ENCODE assay signal across 9 cellular contexts in the genomic region with DNA sequence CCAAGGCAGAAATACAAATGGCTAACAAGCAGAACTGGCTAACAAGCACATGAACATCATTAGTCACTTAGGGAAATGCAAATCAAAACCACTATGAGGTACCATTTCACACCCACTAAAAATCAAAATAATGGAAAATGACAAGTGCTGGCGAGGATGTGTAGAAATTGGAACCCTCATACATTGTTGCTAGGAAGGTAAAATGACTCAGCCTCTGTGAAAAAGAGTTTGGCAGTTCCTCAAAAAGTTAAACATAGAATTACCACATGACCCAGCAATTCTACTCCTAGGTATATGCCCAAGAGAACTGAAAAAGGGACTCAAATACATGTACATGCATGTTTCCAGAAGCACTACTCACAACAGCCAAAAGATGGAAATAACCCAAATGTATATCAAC. TPM values are rescaled to one million over a fixed set of nuclear protein-coding genes. Genes with fewer than 3 reads are reported as not detected.
A peak's percentile ranks its signal among the peaks of the same experiment; 100 is the strongest.
DNase-seq lines count a peak whose midpoint lies in the region; ATAC-seq and TF ChIP-seq lines count a peak whose summit lies in the region.
"Had no signal": no experiment of that assay in that cellular context is flagged by ENCODE, and none has a peak within 500 bp of the region (broad histone marks: within the 10 kb centered on the region; RNA-seq: fewer than 3 reads in every experiment).

No MANE protein-coding gene starts in this region.

- no peaks in the 10 kb centered on the region for H3K9me1 ChIP-seq in IMR-90 (ENCODE audit: insufficient read depth, low read length)

- H3K27ac Mint-ChIP-seq in activated CD4-positive, alpha-beta T cell treated with anti-CD3 and anti-CD28 coated beads, Interleukin-2, amount 10 ng/mL, durations not matched to agents 24 days and 14 days = peak overlapping the region; percentile 88
- peak overlapping the region; percentile 73 for H3K27ac Mint-ChIP-seq in activated naive CD8-positive, alpha-beta T cell treated with anti-CD3 and anti-CD28 coated beads, Interleukin-2, amount 50 U/mL, for 24 hours
- H3K27ac Mint-ChIP-seq in mesothelial cell of epicardium = no peak overlapping the region

- no peak overlapping the region for H3K56ac ChIP-seq in IMR-90 (ENCODE audit: extremely low read depth, insufficient read depth, low read length)

- TF ChIP-seq EP300 in esophagus muscularis mucosa (IDR thresholded peaks at IDR 0.05) = no peak

- POLR2A ChIA-PET in IMR-90 (lab: Charles Lee; ENCODE audit: unreplicated experiment) = no interaction called here

- no peaks in the 10 kb centered on the region for H4K20me1 ChIP-seq in IMR-90 (ENCODE audit: insufficient read depth, low read length)

- no peak overlapping the region for H3K4ac ChIP-seq in IMR-90 (ENCODE audit: low read depth, low read length)

- no peak overlapping the region for H2AK9ac ChIP-seq in IMR-90 (replicated peaks; ENCODE audit: low read depth, low read length, poor library complexity)

- dilution Hi-C loops in IMR-90 (cut with HindIII; ENCODE audit: low sequenced_read_pairs, unreplicated experiment) = no loop called here

- peak overlapping the region; percentile 10 for H3K4me3 Mint-ChIP-seq in activated CD4-positive, alpha-beta T cell treated with anti-CD3 and anti-CD28 coated beads, Interleukin-2, amount 10 ng/mL, durations not matched to agents 24 days and 14 days
- H3K4me3 Mint-ChIP-seq in activated naive CD8-positive, alpha-beta T cell treated with anti-CD3 and anti-CD28 coated beads, Interleukin-2, amount 50 U/mL, for 24 hours = no peak overlapping the region
- no peak overlapping the region for H3K4me3 Mint-ChIP-seq in mesothelial cell of epicardium

- H3K4me3 ChIP-seq in IMR-90 (ENCODE audit: insufficient read depth, low read depth, low read length) (no peak overlapping the region), esophagus muscularis mucosa (no peak overlapping the region)
- H3K4me3 ChIP-seq: SK-N-MC had no signal

- peaks cover 12% of the 10 kb centered on the region for H3K4me1 Mint-ChIP-seq in activated CD4-positive, alpha-beta T cell treated with anti-CD3 and anti-CD28 coated beads, Interleukin-2, amount 10 ng/mL, durations not matched to agents 24 days and 14 days
- H3K4me1 Mint-ChIP-seq in activated naive CD8-positive, alpha-beta T cell treated with anti-CD3 and anti-CD28 coated beads, Interleukin-2, amount 50 U/mL, for 24 hours = peaks cover 37% of the 10 kb centered on the region
- peaks cover 2% of the 10 kb centered on the region for H3K4me1 Mint-ChIP-seq in mesothelial cell of epicardium

- no peak for TF ChIP-seq RAD21 in IMR-90 (IDR thresholded peaks at IDR 0.05; ENCODE audit: low read length)

- no peaks in the 10 kb centered on the region; a peak in 1 of 4 replicates for H3K79me1 ChIP-seq in IMR-90 (ENCODE audit: low read depth in 1 of 2, low read length in 2 of 2)

- no peaks in the 10 kb centered on the region for H3K27me3 ChIP-seq in IMR-90 (ENCODE audit: control insufficient read depth, insufficient read depth, low read length)
- H3K27me3 ChIP-seq in esophagus muscularis mucosa = no peaks in the 10 kb centered on the region

- H3K9ac ChIP-seq in IMR-90 (ENCODE audit: low read depth, low read length) = no peak overlapping the region

- no peaks in the 10 kb centered on the region for H3K4me1 ChIP-seq in IMR-90 (ENCODE audit: control insufficient read depth, insufficient read depth, low read length)
- H3K4me1 ChIP-seq in esophagus muscularis mucosa = peaks cover 0 to 6% (median 0%) of the 10 kb centered on the region in 4 donors

- H2BK15ac ChIP-seq in IMR-90 (ENCODE audit: low read depth, low read length) = no peak overlapping the region

- TF ChIP-seq CTCF in IMR-90 (conservative IDR thresholded peaks at IDR 0.05; ENCODE audit: low read depth, low read length) (no peak), esophagus muscularis mucosa (IDR thresholded peaks at IDR 0.05) (no peak), mesothelial cell of epicardium (IDR thresholded peaks at IDR 0.05; ENCODE audit: unreplicated experiment) (no peak)

- DNase-seq in activated CD4-positive, alpha-beta T cell treated with anti-CD3 and anti-CD28 coated beads, Interleukin-2, amount 10 ng/mL, durations not matched to agents 24 days and 14 days = peak; percentile 59
- DNase-seq in activated CD4-positive, alpha-beta T cell treated with anti-CD3 and anti-CD28 coated beads for 1 hour = no peak
- DNase-seq in IMR-90 (peak; percentile 74), putamen (ENCODE audit: low spot score) (peak; percentile 50), esophagus muscularis mucosa (ENCODE audit: extremely low spot score) (no peak), mesothelial cell of epicardium (ENCODE audit: low spot score in 2 of 2, unreplicated experiment in 2 of 2) (no peak), NCI-H2196 (lab: John Stamatoyannopoulos, UW; ENCODE audit: unreplicated experiment) (no peak)
- no peak for DNase-seq in activated naive CD8-positive, alpha-beta T cell treated with anti-CD3 and anti-CD28 coated beads, Interleukin-2, amount 50 U/mL, for 24 hours

- no peak overlapping the region for H2BK5ac ChIP-seq in IMR-90 (ENCODE audit: low read depth, low read length, poor library complexity, severe bottlenecking)

- no CpG with 5 or more reads among the region's 1 CpG for WGBS in IMR-90 (ENCODE audit: extremely low coverage in 2 of 2, insufficient read length in 1 of 2), 2 experiments
- WGBS in esophagus muscularis mucosa = 46% methylated on average over 1 of the region's 1 CpG

- H3K27me3 Mint-ChIP-seq in activated CD4-positive, alpha-beta T cell treated with anti-CD3 and anti-CD28 coated beads, Interleukin-2, amount 10 ng/mL, durations not matched to agents 24 days and 14 days = no peaks in the 10 kb centered on the region
- no peaks in the 10 kb centered on the region for H3K27me3 Mint-ChIP-seq in activated naive CD8-positive, alpha-beta T cell treated with anti-CD3 and anti-CD28 coated beads, Interleukin-2, amount 50 U/mL, for 24 hours
- H3K27me3 Mint-ChIP-seq in mesothelial cell of epicardium (ENCODE audit: low read depth) = no peaks in the 10 kb centered on the region

- no peak overlapping the region for H3K23ac ChIP-seq in IMR-90 (ENCODE audit: low read depth, low read length)

- no peaks in the 10 kb centered on the region for H3K9me3 ChIP-seq in IMR-90 (ENCODE audit: control insufficient read depth, insufficient read depth, low read length)
- no peaks in the 10 kb centered on the region for H3K9me3 ChIP-seq in esophagus muscularis mucosa

- no peak overlapping the region for H3K27ac ChIP-seq in IMR-90 (ENCODE audit: insufficient read depth, low read length)
- no peak overlapping the region for H3K27ac ChIP-seq in esophagus muscularis mucosa (replicated peaks in 1 of 4)
- H3K27ac ChIP-seq: SK-N-MC had no signal

- no peak overlapping the region for H4K5ac ChIP-seq in IMR-90 (ENCODE audit: low read depth, low read length)

- H2BK120ac ChIP-seq in IMR-90 (ENCODE audit: low read depth, low read length) = no peak overlapping the region

- H3K36me3 ChIP-seq in IMR-90 (ENCODE audit: control insufficient read depth, insufficient read depth, low read length) = peaks cover 4% of the 10 kb centered on the region; the same call in 1 of the 2 replicates
- peaks cover 0 to 25% (median 12%) of the 10 kb centered on the region in 4 donors for H3K36me3 ChIP-seq in esophagus muscularis mucosa

- no peak overlapping the region for H4K91ac ChIP-seq in IMR-90 (ENCODE audit: insufficient read depth, low read depth, low read length)

- peak; percentile 17 for ATAC-seq in IMR-90 (ENCODE audit: low read depth)
- ATAC-seq in activated naive CD8-positive, alpha-beta T cell treated with anti-CD3 and anti-CD28 coated beads, Interleukin-2, amount 50 U/mL, for 24 hours = peak; percentile 94

- H2AFZ ChIP-seq in IMR-90 (replicated peaks; ENCODE audit: low read length, poor library complexity) = no peak overlapping the region

- no peak overlapping the region for H3K4me2 ChIP-seq in IMR-90 (ENCODE audit: low read depth, low read length)

- no peak overlapping the region for H2BK20ac ChIP-seq in IMR-90 (ENCODE audit: low read depth, low read length)

- CTCF ChIA-PET in IMR-90 (lab: Yijun Ruan, JAX) = no interaction called here

- BruUV-seq in IMR-90 (replicated peaks; lab: Mats Ljungman, UMichigan) = no TSS peak

- no peak overlapping the region for H3K14ac ChIP-seq in IMR-90 (replicated peaks; ENCODE audit: low read depth, low read length)

- intact Hi-C loops in activated CD4-positive, alpha-beta T cell treated with anti-CD3 and anti-CD28 coated beads, Interleukin-2, amount 10 ng/mL, durations not matched to agents 24 days and 14 days (cut with micrococcal nuclease) = loop anchor here (1.0 to 2.0 kb wide), 3 partner anchors 54 to 98 kb away; a partner anchor contains a TSS
- intact Hi-C loops in IMR-90 (cut with micrococcal nuclease) = no loop called here
- intact Hi-C loops in esophagus muscularis mucosa (cut with DNase I) = no loop called here

- H3K18ac ChIP-seq in IMR-90 (ENCODE audit: low read depth, low read length) = no peak overlapping the region

- H2AK5ac ChIP-seq in IMR-90 (ENCODE audit: low read depth, low read length) = no peak overlapping the region

- no peaks in the 10 kb centered on the region for H3K9me3 Mint-ChIP-seq in activated CD4-positive, alpha-beta T cell treated with anti-CD3 and anti-CD28 coated beads, Interleukin-2, amount 10 ng/mL, durations not matched to agents 24 days and 14 days
- H3K9me3 Mint-ChIP-seq in activated naive CD8-positive, alpha-beta T cell treated with anti-CD3 and anti-CD28 coated beads, Interleukin-2, amount 50 U/mL, for 24 hours = no peaks in the 10 kb centered on the region
- no peaks in the 10 kb centered on the region for H3K9me3 Mint-ChIP-seq in mesothelial cell of epicardium

- peaks cover 41% of the 10 kb centered on the region for H3K36me3 Mint-ChIP-seq in activated CD4-positive, alpha-beta T cell treated with anti-CD3 and anti-CD28 coated beads, Interleukin-2, amount 10 ng/mL, durations not matched to agents 24 days and 14 days (ENCODE audit: low read depth)
- peaks cover 41% of the 10 kb centered on the region for H3K36me3 Mint-ChIP-seq in activated naive CD8-positive, alpha-beta T cell treated with anti-CD3 and anti-CD28 coated beads, Interleukin-2, amount 50 U/mL, for 24 hours (ENCODE audit: low read depth)
- H3K36me3 Mint-ChIP-seq in mesothelial cell of epicardium = peaks cover 19% of the 10 kb centered on the region

- no peak for TF ChIP-seq POLR2A in IMR-90 (IDR thresholded peaks at IDR 0.05; ENCODE audit: low read depth, low read length)
- TF ChIP-seq POLR2A in esophagus muscularis mucosa (IDR thresholded peaks at IDR 0.05; ENCODE audit: low read depth) = no peak

- in situ Hi-C loops in IMR-90 (cut with MboI; ENCODE audit: low sequenced_read_pairs) = no loop called here

- no peak overlapping the region for H4K8ac ChIP-seq in IMR-90 (ENCODE audit: low read depth in 2 of 2, low read length in 2 of 2)

RNA-seq across cellular contexts. Expression of a gene that starts 52.8 kb away (rescaled TPM):
- 73.2 and 74.3 TPM in 2 replicates for total RNA-seq in activated CD4-positive, alpha-beta T cell treated with anti-CD3 and anti-CD28 coated beads, Interleukin-2, amount 10 ng/mL, durations not matched to agents 24 days and 14 days
- 26.3 and 35.3 TPM in 2 replicates for total RNA-seq in IMR-90 (2012; rRNA removed)
- polyA plus RNA-seq in IMR-90 (2012; rRNA removed) = 17.4 and 25.2 TPM in 2 replicates
- 11.2 and 14.4 TPM in 2 replicates for polyA plus RNA-seq in IMR-90 (2012; cell fraction: cytosol; rRNA removed)
- polyA plus RNA-seq in IMR-90 (2012; cell fraction: nucleus; rRNA removed; ENCODE audit: low replicate concordance) = 4.8 and 19.4 TPM in 2 replicates
- 100 to 1,000 TPM; 106 to 157 (median 143) TPM for total RNA-seq in esophagus muscularis mucosa
- 74.3 to 80.5 TPM (median 78.7 TPM) in 3 replicates for total RNA-seq in mesothelial cell of epicardium

RNA-seq across cellular contexts. Expression of a gene that starts 53.1 kb away (rescaled TPM):
- 33.6 and 34.1 TPM in 2 replicates for total RNA-seq in activated CD4-positive, alpha-beta T cell treated with anti-CD3 and anti-CD28 coated beads, Interleukin-2, amount 10 ng/mL, durations not matched to agents 24 days and 14 days
- total RNA-seq in IMR-90 (2012; rRNA removed) (21.0 and 21.9 TPM in 2 replicates), esophagus muscularis mucosa (10 to 100 TPM; 23.5 to 37.8 (median 29.8) TPM), mesothelial cell of epicardium (35.2 to 36.6 TPM (median 36.4 TPM) in 3 replicates)
- polyA plus RNA-seq in IMR-90 (2012; rRNA removed) = 12.3 and 15.9 TPM in 2 replicates
- 5.2 and 5.6 TPM in 2 replicates for polyA plus RNA-seq in IMR-90 (2012; cell fraction: cytosol; rRNA removed)
- polyA plus RNA-seq in IMR-90 (2012; cell fraction: nucleus; rRNA removed; ENCODE audit: low replicate concordance) = 1.5 and 9.0 TPM in 2 replicates

Comparison
In these comparisons a context has a peak if more than half of its experiments do, and no peak if none do; other contexts are left out.
1. DNase-seq: peak in activated CD4-positive, alpha-beta T cell treated with anti-CD3 and anti-CD28 coated beads, Interleukin-2, amount 10 ng/mL, durations not matched to agents 24 days and 14 days (single experiment), IMR-90 (single experiment) and putamen (single experiment); none in activated CD4-positive, alpha-beta T cell treated with anti-CD3 and anti-CD28 coated beads for 1 hour (single experiment), activated naive CD8-positive, alpha-beta T cell treated with anti-CD3 and anti-CD28 coated beads, Interleukin-2, amount 50 U/mL, for 24 hours (single experiment), esophagus muscularis mucosa (single experiment), mesothelial cell of epicardium (0 of 2) and NCI-H2196 (single experiment).